In genomic region chr22:35913925-35914324, GRCh38 we compare ENCODE assay signal across 9 cellular contexts.
DNase-seq lines count a peak whose midpoint lies in the region; ATAC-seq and TF ChIP-seq lines count a peak whose summit lies in the region.
"Had no signal": no experiment of that assay in that cellular context is flagged by ENCODE, and none has a peak within 500 bp of the region (broad histone marks: within the 10 kb centered on the region; RNA-seq: fewer than 3 reads in every experiment).

No MANE protein-coding gene starts in this region.

- H3K9me3 ChIP-seq in cardiac muscle cell (ENCODE audit: low read depth) (no peaks in the 10 kb centered on the region), parathyroid adenoma (ENCODE audit: control insufficient read depth, low read length) (no peaks in the 10 kb centered on the region)
- H3K9me3 ChIP-seq in CD4-positive, alpha-beta T cell (ENCODE audit: control insufficient read depth, low read length), result no peaks in the 10 kb centered on the region

- POLR2A ChIA-PET in CD4-positive, alpha-beta T cell (lab: Charles Lee), result no interaction called here
- POLR2A ChIA-PET in HEK293T (lab: Yijun Ruan, JAX), result interaction anchor here (1.1 to 2.0 kb wide), 2 partner anchors 10 to 139 kb away, joined by 3 to 10 read pairs; no protein-coding TSS in a partner anchor

- H3K27me3 ChIP-seq in ACC112 (ENCODE audit: insufficient read depth, low read length), result no peaks in the 10 kb centered on the region
- H3K27me3 ChIP-seq in cardiac muscle cell, result no peaks in the 10 kb centered on the region
- no peaks in the 10 kb centered on the region for H3K27me3 ChIP-seq in parathyroid adenoma (ENCODE audit: control insufficient read depth, insufficient read depth, low read length)
- H3K27me3 ChIP-seq in CD4-positive, alpha-beta T cell (ENCODE audit: control insufficient read depth, insufficient read depth, low read length), result peaks cover 9% of the 10 kb centered on the region

- H3K9me3 Mint-ChIP-seq in CD4-positive, alpha-beta T cell, result no peaks in the 10 kb centered on the region
- H3K9me3 Mint-ChIP-seq: central memory CD8-positive, alpha-beta T cell had no signal

- no peak for ATAC-seq in CD4-positive, alpha-beta T cell (ENCODE audit: poor library complexity)

- peak overlapping the region; percentile 78 for H3K4me3 ChIP-seq in ACC112 (ENCODE audit: low read depth, low read length)
- no peak overlapping the region for H3K4me3 ChIP-seq in cardiac muscle cell
- H3K4me3 ChIP-seq in parathyroid adenoma (ENCODE audit: low read depth, low read length), result no peak overlapping the region

- H3K27ac Mint-ChIP-seq in CD4-positive, alpha-beta T cell, result no peak overlapping the region

- H3K36me3 ChIP-seq in ACC112 (ENCODE audit: insufficient read depth, low read length), result no peaks in the 10 kb centered on the region
- no peaks in the 10 kb centered on the region for H3K36me3 ChIP-seq in cardiac muscle cell
- H3K36me3 ChIP-seq in parathyroid adenoma (ENCODE audit: control insufficient read depth, insufficient read depth, low read length), result no peaks in the 10 kb centered on the region

- no peak for DNase-seq in cardiac muscle cell (ENCODE audit: low read depth in 1 of 2, low spot score in 1 of 2)
- DNase-seq in CD4-positive, alpha-beta T cell, result no peak
- DNase-seq in activated effector memory CD4-positive, alpha-beta T cell treated with Interleukin-2 at 50 U/mL for 16 hours, result no peak
- no peak for DNase-seq in HEK293T (ENCODE audit: extremely low spot score)
- DNase-seq in NCI-H2029 treated with DMSO at 0.1 percent for 48 hours (lab: John Stamatoyannopoulos, UW), result no peak

- H3K4me1 ChIP-seq in ACC112 (ENCODE audit: control insufficient read depth, insufficient read depth, low read length, unreplicated experiment) (peaks cover 36% of the 10 kb centered on the region), cardiac muscle cell (ENCODE audit: low read depth) (peaks cover 87% of the 10 kb centered on the region), parathyroid adenoma (peaks cover 22% of the 10 kb centered on the region)

- CTCF ChIA-PET in CD4-positive, alpha-beta T cell (lab: Charles Lee), result interaction anchor here (1.0 kb wide), 1 partner anchor 152 kb away, joined by 3 read pairs; no protein-coding TSS in a partner anchor
- CTCF ChIA-PET in HEK293T (lab: Yijun Ruan, JAX), result interaction anchor here (0.7 to 2.5 kb wide), 4 partner anchors 9 to 211 kb away, joined by 3 to 19 read pairs (median 4); no protein-coding TSS in a partner anchor

- H3K4me2 ChIP-seq in parathyroid adenoma (ENCODE audit: low read length), result peak overlapping the region; percentile 96

- H3K27ac ChIP-seq in ACC112 (ENCODE audit: low read depth, low read length) (no peak overlapping the region), VCaP (peak overlapping the region; percentile 82), cardiac muscle cell (peak overlapping the region; percentile 99), parathyroid adenoma (peak overlapping the region; percentile 81)
- no peak overlapping the region for H3K27ac ChIP-seq in CD4-positive, alpha-beta T cell (ENCODE audit: low read depth, low read length)

- no peak overlapping the region for H3K4me3 Mint-ChIP-seq in CD4-positive, alpha-beta T cell
- H3K4me3 Mint-ChIP-seq: central memory CD8-positive, alpha-beta T cell had no signal

- no peak overlapping the region for H3K9ac ChIP-seq in parathyroid adenoma

- H3K79me2 ChIP-seq in ACC112 (ENCODE audit: control insufficient read depth, insufficient read depth, low read length, unreplicated experiment) (peaks cover 31% of the 10 kb centered on the region), parathyroid adenoma (peaks cover 32% of the 10 kb centered on the region)

- H2AFZ ChIP-seq in ACC112 (ENCODE audit: low read length, unreplicated experiment), result no peak overlapping the region
- H2AFZ ChIP-seq in parathyroid adenoma, result peak overlapping the region; percentile 38

- intact Hi-C loops in CD4-positive, alpha-beta T cell (cut with DNase I, micrococcal nuclease), result loop anchor here in 1 of 2 experiments (10.0 kb wide), 1 partner anchor 149 kb away; no protein-coding TSS in a partner anchor

- no peaks in the 10 kb centered on the region for H3K36me3 Mint-ChIP-seq in CD4-positive, alpha-beta T cell (ENCODE audit: low read depth)

- H3K27me3 Mint-ChIP-seq in CD4-positive, alpha-beta T cell, result no peaks in the 10 kb centered on the region

- H3K4me1 Mint-ChIP-seq in CD4-positive, alpha-beta T cell (ENCODE audit: low read depth), result peaks cover 18% of the 10 kb centered on the region

- TF ChIP-seq CTCF in VCaP (conservative IDR thresholded peaks at IDR 0.05) (no peak), cardiac muscle cell (IDR thresholded peaks at IDR 0.05; ENCODE audit: low read depth, low read length) (no peak), parathyroid adenoma (IDR thresholded peaks at IDR 0.05) (no peak)
- TF ChIP-seq CTCF in CD4-positive, alpha-beta T cell (IDR thresholded peaks at IDR 0.05), result no peak

TF ChIP-seq in HEK293T, 16 proteins besides CTCF, POLR2A, EP300 and RAD21:
- TF ChIP-seq CTBP1 (IDR thresholded peaks at IDR 0.05; ENCODE audit: borderline replicate concordance), result no peak
- no peak for TF ChIP-seq ARNT (IDR thresholded peaks at IDR 0.05)
- TF ChIP-seq FOXM1 (IDR thresholded peaks at IDR 0.05; ENCODE audit: borderline replicate concordance), result no peak
- TF ChIP-seq HDGF (IDR thresholded peaks at IDR 0.05; ENCODE audit: borderline replicate concordance), result no peak
- no peak for TF ChIP-seq SP1 (IDR thresholded peaks at IDR 0.05)
- no peak for TF ChIP-seq ELF4 (IDR thresholded peaks at IDR 0.05)
- TF ChIP-seq L3MBTL2 (conservative IDR thresholded peaks at IDR 0.05), result no peak
- TF ChIP-seq FOXA1 (IDR thresholded peaks at IDR 0.05), result no peak
- TF ChIP-seq, protein P1, sequence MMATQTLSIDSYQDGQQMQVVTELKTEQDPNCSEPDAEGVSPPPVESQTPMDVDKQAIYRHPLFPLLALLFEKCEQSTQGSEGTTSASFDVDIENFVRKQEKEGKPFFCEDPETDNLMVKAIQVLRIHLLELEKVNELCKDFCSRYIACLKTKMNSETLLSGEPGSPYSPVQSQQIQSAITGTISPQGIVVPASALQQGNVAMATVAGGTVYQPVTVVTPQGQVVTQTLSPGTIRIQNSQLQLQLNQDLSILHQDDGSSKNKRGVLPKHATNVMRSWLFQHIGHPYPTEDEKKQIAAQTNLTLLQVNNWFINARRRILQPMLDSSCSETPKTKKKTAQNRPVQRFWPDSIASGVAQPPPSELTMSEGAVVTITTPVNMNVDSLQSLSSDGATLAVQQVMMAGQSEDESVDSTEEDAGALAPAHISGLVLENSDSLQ (IDR thresholded peaks at IDR 0.05), result no peak
- TF ChIP-seq FOXK2 (IDR thresholded peaks at IDR 0.05), result no peak
- TF ChIP-seq SUZ12 (IDR thresholded peaks at IDR 0.05), result no peak
- TF ChIP-seq NFRKB (IDR thresholded peaks at IDR 0.05), result no peak
- no peak for TF ChIP-seq TARDBP (IDR thresholded peaks at IDR 0.05)
- no peak for TF ChIP-seq ZNF384 (IDR thresholded peaks at IDR 0.05)
- no peak for TF ChIP-seq LEF1 (IDR thresholded peaks at IDR 0.05; ENCODE audit: borderline replicate concordance)
- no peak for TF ChIP-seq BHLHE40 (IDR thresholded peaks at IDR 0.05; ENCODE audit: borderline replicate concordance)

Comparison
In these comparisons a context has a peak if more than half of its experiments do, and no peak if none do; other contexts are left out.
1. H3K27ac ChIP-seq: peak in VCaP (single experiment), cardiac muscle cell (single experiment) and parathyroid adenoma (single experiment); none in ACC112 (single experiment) and CD4-positive, alpha-beta T cell (single experiment).